14 cellular contexts compared by ENCODE assay signal in the genomic region with DNA sequence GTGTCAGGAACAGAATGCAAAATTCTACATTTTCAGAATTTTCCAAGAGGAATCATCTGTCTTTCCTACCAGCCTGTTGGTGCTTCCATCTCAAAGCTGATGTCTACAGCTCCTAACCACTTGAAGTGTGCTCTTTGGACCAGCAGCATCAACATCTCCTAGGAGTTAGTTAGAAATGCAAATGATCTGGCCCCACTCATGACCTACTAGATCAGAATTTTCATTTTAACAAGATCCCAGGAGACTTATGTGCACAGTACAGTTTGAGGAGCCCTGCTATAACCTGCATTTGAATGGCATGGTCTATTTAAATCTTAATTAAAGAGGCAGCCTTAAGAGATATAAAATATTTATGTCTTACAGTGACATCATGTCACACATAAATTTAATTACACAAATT.
A peak's percentile ranks its signal among the peaks of the same experiment; 100 is the strongest.
DNase-seq lines count a peak whose midpoint lies in the region; ATAC-seq and TF ChIP-seq lines count a peak whose summit lies in the region.
"Had no signal": no experiment of that assay in that cellular context is flagged by ENCODE, and none has a peak within 500 bp of the region (broad histone marks: within the 10 kb centered on the region; RNA-seq: fewer than 3 reads in every experiment).

No MANE protein-coding gene starts in this region.

- H3K9me3 ChIP-seq in BLaER1 treated with 17β-estradiol and CSF1 and Interleukin-3, amounts not matched to agents 10 nM and 100 nM (replicated peaks in 1 of 11), result peaks cover 0 to 17% (median 12%) of the 10 kb centered on the region in 11 experiments; a peak in 11 of 22 replicates
- H3K9me3 ChIP-seq in DOHH2 (ENCODE audit: control insufficient read depth, insufficient read depth, low read length) (no peaks in the 10 kb centered on the region), OCI-LY1 (ENCODE audit: low read length) (no peaks in the 10 kb centered on the region)
- H3K9me3 ChIP-seq in effector memory CD4-positive, alpha-beta T cell (ENCODE audit: control insufficient read depth, low read length), result no peaks in the 10 kb centered on the region
- H3K9me3 ChIP-seq: BE2C had no signal

- H3K4me2 ChIP-seq in BLaER1 treated with 17β-estradiol and CSF1 and Interleukin-3, amounts not matched to agents 10 nM and 100 nM, result peak overlapping the region; percentile 56 to 89 (median 80); a peak in 20 of 22 replicates
- H3K4me2 ChIP-seq in DOHH2 (ENCODE audit: low read length) (peak overlapping the region; percentile 61), OCI-LY1 (ENCODE audit: low read length) (peak overlapping the region; percentile 61)

- H3K27ac ChIP-seq in BLaER1 treated with 17β-estradiol and CSF1 and Interleukin-3, amounts not matched to agents 10 nM and 100 nM, result peak overlapping the region in 6 of 11 experiments; percentile 48 to 71 (median 61); a peak in 9 of 22 replicates
- peak overlapping the region; percentile 68 for H3K27ac ChIP-seq in DOHH2 (ENCODE audit: low read depth, low read length)
- H3K27ac ChIP-seq in OCI-LY1 (ENCODE audit: low read depth, low read length, poor library complexity, severe bottlenecking), result peak overlapping the region; percentile 94
- H3K27ac ChIP-seq in effector memory CD4-positive, alpha-beta T cell (ENCODE audit: insufficient read depth, low read length, poor library complexity, severe bottlenecking), result peak overlapping the region; percentile 65

- no peaks in the 10 kb centered on the region for H3K36me3 ChIP-seq in BLaER1 treated with 17β-estradiol and CSF1 and Interleukin-3, amounts not matched to agents 10 nM and 100 nM
- H3K36me3 ChIP-seq in DOHH2 (ENCODE audit: control insufficient read depth, low read length) (no peaks in the 10 kb centered on the region), OCI-LY1 (ENCODE audit: insufficient read depth, low read length) (peaks cover 64% of the 10 kb centered on the region)
- peaks cover 77% of the 10 kb centered on the region for H3K36me3 ChIP-seq in effector memory CD4-positive, alpha-beta T cell (ENCODE audit: control insufficient read depth, insufficient read depth, low read length)
- H3K36me3 ChIP-seq: BE2C had no signal

- no peak for DNase-seq in effector memory CD4-positive, alpha-beta T cell
- no peak for DNase-seq in SIG-M5 (lab: John Stamatoyannopoulos, UW)
- DNase-seq: BE2C, cortex of kidney, H7, MV-4-11, NCI-H2081, NCI-H774, substantia nigra had no signal

- no peak overlapping the region for H3K4me3 ChIP-seq in BLaER1 treated with 17β-estradiol and CSF1 and Interleukin-3, amounts not matched to agents 10 nM and 100 nM
- H3K4me3 ChIP-seq in DOHH2 (ENCODE audit: low read length), result peak overlapping the region; percentile 45; the same call in 1 of the 2 replicates
- peak overlapping the region; percentile 18 for H3K4me3 ChIP-seq in OCI-LY1 (ENCODE audit: low read depth, low read length, poor library complexity, severe bottlenecking)
- H3K4me3 ChIP-seq in effector memory CD4-positive, alpha-beta T cell (ENCODE audit: insufficient read depth, low read depth, low read length, poor library complexity, severe bottlenecking), result no peak overlapping the region

- H3K79me2 ChIP-seq in DOHH2 (ENCODE audit: control insufficient read depth, low read length) (no peaks in the 10 kb centered on the region), OCI-LY1 (ENCODE audit: insufficient read depth, low read length) (no peaks in the 10 kb centered on the region)

- no peaks in the 10 kb centered on the region for H3K27me3 ChIP-seq in BLaER1 treated with 17β-estradiol and CSF1 and Interleukin-3, amounts not matched to agents 10 nM and 100 nM
- H3K27me3 ChIP-seq in DOHH2 (ENCODE audit: control insufficient read depth, low read length), result no peaks in the 10 kb centered on the region
- no peaks in the 10 kb centered on the region for H3K27me3 ChIP-seq in OCI-LY1 (ENCODE audit: insufficient read depth, low read length)
- H3K27me3 ChIP-seq in effector memory CD4-positive, alpha-beta T cell (replicated peaks; ENCODE audit: control insufficient read depth, insufficient read depth, low read length, poor library complexity, severe bottlenecking), result no peaks in the 10 kb centered on the region

- ATAC-seq in GM21737 (IDR thresholded peaks at IDR 0.05; ENCODE audit: unreplicated experiment) (no peak), GM21619 (IDR thresholded peaks at IDR 0.05; ENCODE audit: unreplicated experiment) (no peak)

- no peaks in the 10 kb centered on the region for H4K20me1 ChIP-seq in BLaER1 treated with 17β-estradiol and CSF1 and Interleukin-3, amounts not matched to agents 10 nM and 100 nM
- H4K20me1 ChIP-seq in DOHH2 (ENCODE audit: control insufficient read depth, insufficient read depth, low read depth, low read length) (no peaks in the 10 kb centered on the region), OCI-LY1 (ENCODE audit: insufficient read depth, low read length) (no peaks in the 10 kb centered on the region)

- H3K9me2 ChIP-seq in DOHH2 (replicated peaks; ENCODE audit: control insufficient read depth, low read length) (no peaks in the 10 kb centered on the region), OCI-LY1 (ENCODE audit: low read depth, low read length) (no peaks in the 10 kb centered on the region)

- H3K4me1 ChIP-seq in BLaER1 treated with 17β-estradiol and CSF1 and Interleukin-3, amounts not matched to agents 10 nM and 100 nM, result peaks cover 35 to 74% (median 64%) of the 10 kb centered on the region in 10 experiments
- H3K4me1 ChIP-seq in DOHH2 (ENCODE audit: control insufficient read depth, low read length) (peaks cover 55% of the 10 kb centered on the region), OCI-LY1 (ENCODE audit: insufficient read depth, low read length, severe bottlenecking) (peaks cover 86% of the 10 kb centered on the region)
- H3K4me1 ChIP-seq in effector memory CD4-positive, alpha-beta T cell (ENCODE audit: control insufficient read depth, insufficient read depth, low read length, poor library complexity, severe bottlenecking), result peaks cover 86% of the 10 kb centered on the region
- H3K4me1 ChIP-seq: BE2C had no signal

- TF ChIP-seq CTCF in DOHH2 (IDR thresholded peaks at IDR 0.05; ENCODE audit: low read depth, low read length, poor library complexity, severe bottlenecking) (no peak), OCI-LY1 (IDR thresholded peaks at IDR 0.05; ENCODE audit: low read length) (no peak)

- 0 out of 2 replicates have a peak, but pooled peaks cover 3% of the 10 kb centered on the region for H3F3A ChIP-seq in DOHH2 (ENCODE audit: control insufficient read depth, insufficient read depth)
- no peaks in the 10 kb centered on the region for H3F3A ChIP-seq in OCI-LY1 (ENCODE audit: insufficient read depth, low read length)

- no peak overlapping the region for H2AFZ ChIP-seq in OCI-LY1 (ENCODE audit: low read length)

- H3K9ac ChIP-seq in BLaER1 treated with 17β-estradiol and CSF1 and Interleukin-3, amounts not matched to agents 10 nM and 100 nM, result peak overlapping the region in 1 of 11 experiments; percentile 48; a peak in 1 of 22 replicates
- H3K9ac ChIP-seq in OCI-LY1 (ENCODE audit: low read length), result peak overlapping the region; percentile 51

Comparison
In these comparisons a context has a peak if more than half of its experiments do, and no peak if none do; other contexts are left out.
1. H3K4me3 ChIP-seq: peak in DOHH2 (single experiment) and OCI-LY1 (single experiment); none in BLaER1 treated with 17β-estradiol and CSF1 and Interleukin-3, amounts not matched to agents 10 nM and 100 nM (0 of 10) and effector memory CD4-positive, alpha-beta T cell (single experiment).
2. Peak in every context shown above with its lines, with median percentiles within 50 percentile points of each other: H3K27ac ChIP-seq and H3K4me2 ChIP-seq.